ENCODE assay signal across 8 cellular contexts in genomic region chr16:67226804-67227566, GRCh38. TPM values are rescaled to one million over a fixed set of nuclear protein-coding genes. Genes with fewer than 3 reads are reported as not detected.
DNase-seq lines count a peak whose midpoint lies in the region; ATAC-seq, FAIRE-seq and TF ChIP-seq lines count a peak whose summit lies in the region.

TMEM208 (plus strand) TSS chr16:67227130; CDS start chr16:67227219, 89 bp downstream.

- POLR2A ChIA-PET in endothelial cell of umbilical vein (lab: Charles Lee): interaction anchor here (0.5 to 1.8 kb wide), 6 partner anchors 10 to 590 kb away, joined by 3 to 10 read pairs (median 6); partner anchors contain the start of gene FHOD1

- H3K4me3 ChIP-seq in OCI-LY3 (ENCODE audit: low read length) (peak within 1 kb of the TSS; percentile 86), endothelial cell of umbilical vein (replicated peaks in 1 of 3; ENCODE audit: insufficient read depth in 1 of 3, low read depth in 1 of 3, low read length in 3 of 3) (peak within 1 kb of the TSS; percentile 66 to 86 (median 78))

- peak; percentile 99 for FAIRE-seq in endothelial cell of umbilical vein (lab: Jason Lieb, UNC)

- peak within 1 kb of the TSS; percentile 83 for H3K4me2 ChIP-seq in OCI-LY3 (ENCODE audit: low read length)
- H3K4me2 ChIP-seq in endothelial cell of umbilical vein (ENCODE audit: insufficient read depth, low read length): peak within 1 kb of the TSS; percentile 79

- intact Hi-C loops in endothelial cell of umbilical vein (cut with micrococcal nuclease): loop anchor here (1.0 to 5.0 kb wide), 3 partner anchors 10 to 35 kb away; partner anchors contain the start of genes E2F4 and EXOC3L1

- H4K20me1 ChIP-seq in OCI-LY3 (ENCODE audit: insufficient read depth, low read length) (no peaks in the 10 kb centered on the region), endothelial cell of umbilical vein (replicated peaks; ENCODE audit: control insufficient read depth, extremely low read depth, insufficient read depth, low read length) (no peaks in the 10 kb centered on the region)

- dilution Hi-C loops in endothelial cell of umbilical vein (cut with MboI; ENCODE audit: extremely low pct_ligation_motif_present, low sequenced_read_pairs): no loop called here

- H2AFZ ChIP-seq in OCI-LY3 (ENCODE audit: low read depth, low read length) (peak within 1 kb of the TSS; percentile 69; the same call in 1 of the 2 replicates), endothelial cell of umbilical vein (ENCODE audit: low read depth, low read length) (peak within 1 kb of the TSS; percentile 12)

- H3K4me1 ChIP-seq in OCI-LY3 (ENCODE audit: low read length): peaks cover 13% of the 10 kb centered on the region
- H3K4me1 ChIP-seq in endothelial cell of umbilical vein (ENCODE audit: control insufficient read depth, extremely low read depth, insufficient read depth, low read length): peaks cover 18% of the 10 kb centered on the region

- CTCF ChIA-PET in endothelial cell of umbilical vein (lab: Charles Lee): interaction anchor here (0.9 to 2.6 kb wide), 9 partner anchors 10 to 209 kb away, joined by 3 to 15 read pairs (median 5); partner anchors contain the start of gene FHOD1

- DNase-seq in D341Med (ENCODE audit: low spot score) (peak; percentile 98), HuH-7 (ENCODE audit: low spot score) (peak; percentile 94), endothelial cell of umbilical vein (ENCODE audit: low read depth, low spot score) (peak; percentile 98), midbrain (lab: John Stamatoyannopoulos, UW) (peak; percentile 97)
- peak; percentile 100 for DNase-seq in activated CD8-positive, alpha-beta memory T cell treated with anti-CD3 and anti-CD28 coated beads, Interleukin-2, amount 50 U/mL, for 48 hours
- DNase-seq in stimulated activated CD8-positive, alpha-beta memory T cell treated with anti-CD3 and anti-CD28 coated beads, Interleukin-2, amount 100 ng/mL, for 1 hour (ENCODE audit: low read depth in 2 of 2): peak; percentile 95 to 97

- H3K27ac ChIP-seq in OCI-LY3 (ENCODE audit: low read length) (peak within 1 kb of the TSS; percentile 63), endothelial cell of umbilical vein (ENCODE audit: insufficient read depth, low read depth, low read length) (peak within 1 kb of the TSS; percentile 44)

- peak; percentile 88 for ATAC-seq in GM21447 (IDR thresholded peaks at IDR 0.05; ENCODE audit: unreplicated experiment)

- no peaks in the 10 kb centered on the region for H3K9me1 ChIP-seq in endothelial cell of umbilical vein (replicated peaks; ENCODE audit: control insufficient read depth, extremely low read depth, insufficient read depth, low read length)

- TF ChIP-seq POLR2A in endothelial cell of umbilical vein (IDR thresholded peaks at IDR 0.05; ENCODE audit: low read depth, low read length): peak; percentile 81

- TF ChIP-seq CTCF in OCI-LY3 (IDR thresholded peaks at IDR 0.05; ENCODE audit: low read depth, low read length): peak; percentile 32
- peak in 1 of 2 donors; percentile 21 for TF ChIP-seq CTCF in endothelial cell of umbilical vein (IDR thresholded peaks at IDR 0.05; ENCODE audit: extremely low read depth in 1 of 2, insufficient read depth in 1 of 2, low read depth in 1 of 2, low read length in 2 of 2)

- peaks cover 37% of the 10 kb centered on the region for H3K36me3 ChIP-seq in OCI-LY3 (replicated peaks; ENCODE audit: low read depth, low read length)
- H3K36me3 ChIP-seq in endothelial cell of umbilical vein (ENCODE audit: control insufficient read depth in 2 of 2, extremely low read depth in 1 of 2, insufficient read depth in 2 of 2, low read length in 2 of 2): peaks cover 10 to 38% of the 10 kb centered on the region in 2 experiments

- H3K9ac ChIP-seq in OCI-LY3 (ENCODE audit: low read length) (peak within 1 kb of the TSS; percentile 88), endothelial cell of umbilical vein (replicated peaks; ENCODE audit: extremely low read depth, insufficient read depth, low read length) (peak within 1 kb of the TSS; percentile 77)

- BruUV-seq in endothelial cell of umbilical vein (replicated peaks; lab: Mats Ljungman, UMichigan): no TSS peak

- no peaks in the 10 kb centered on the region for H3K9me3 ChIP-seq in OCI-LY3 (ENCODE audit: insufficient read depth, low read length)
- no peaks in the 10 kb centered on the region for H3K9me3 ChIP-seq in endothelial cell of umbilical vein (replicated peaks; ENCODE audit: control insufficient read depth, insufficient read depth, low read length)

- H3K79me2 ChIP-seq in OCI-LY3 (ENCODE audit: low read length) (peaks cover 21% of the 10 kb centered on the region), endothelial cell of umbilical vein (ENCODE audit: control insufficient read depth, insufficient read depth, low read length) (peaks cover 11% of the 10 kb centered on the region)

- H3K27me3 ChIP-seq in OCI-LY3 (ENCODE audit: low read depth, low read length) (no peaks in the 10 kb centered on the region), endothelial cell of umbilical vein (ENCODE audit: control insufficient read depth in 2 of 2, insufficient read depth in 2 of 2, low read length in 2 of 2) (no peaks in the 10 kb centered on the region)

TF ChIP-seq in endothelial cell of umbilical vein, 7 proteins besides CTCF, POLR2A, EP300 and RAD21:
- TF ChIP-seq, protein P1, sequence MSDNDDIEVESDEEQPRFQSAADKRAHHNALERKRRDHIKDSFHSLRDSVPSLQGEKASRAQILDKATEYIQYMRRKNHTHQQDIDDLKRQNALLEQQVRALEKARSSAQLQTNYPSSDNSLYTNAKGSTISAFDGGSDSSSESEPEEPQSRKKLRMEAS (IDR thresholded peaks at IDR 0.05; ENCODE audit: insufficient read depth, insufficient read length): peak; percentile 62
- TF ChIP-seq POLR2AphosphoS5 (IDR thresholded peaks at IDR 0.05; ENCODE audit: insufficient read depth, low read depth, low read length) (peak; percentile 87), EZH2 (IDR thresholded peaks at IDR 0.05; ENCODE audit: borderline replicate concordance, low read depth, low read length, severe bottlenecking) (no peak)
TF ChIP-seq in endothelial cell of umbilical vein: peak in this region for 2.

RNA-seq across cellular contexts. Expression of gene TMEM208, which starts in this region (rescaled TPM):
- 35.3 and 36.3 TPM in 2 replicates for total RNA-seq in endothelial cell of umbilical vein
- 94.0 and 98.4 TPM in 2 replicates for polyA plus RNA-seq in endothelial cell of umbilical vein
- 53.5 and 55.9 TPM in 2 replicates for polyA plus RNA-seq in endothelial cell of umbilical vein (2011; cell fraction: cytosol; rRNA removed)
- 44.4 and 48.8 TPM in 2 replicates for polyA plus RNA-seq in endothelial cell of umbilical vein (2011; cell fraction: nucleus; rRNA removed)
- polyA plus RNA-seq in endothelial cell of umbilical vein (2012): 34.1 and 34.9 TPM in 2 replicates
- polyA minus RNA-seq in endothelial cell of umbilical vein: 57.2 and 62.0 TPM in 2 replicates
- 29.2 TPM for polyA minus RNA-seq in endothelial cell of umbilical vein (2011; cell fraction: cytosol; rRNA and poly(A)+ RNA removed)
- 24.9 and 27.2 TPM in 2 replicates for polyA minus RNA-seq in endothelial cell of umbilical vein (2011; cell fraction: nucleus; rRNA and poly(A)+ RNA removed)

Comparison
In these comparisons a context has a peak if more than half of its experiments do, and no peak if none do; other contexts are left out.
1. Peak in every context shown above with its lines: DNase-seq, ATAC-seq, H3K4me3 ChIP-seq and H3K27ac ChIP-seq.